28 cellular contexts compared by ENCODE assay signal in the genomic region with DNA sequence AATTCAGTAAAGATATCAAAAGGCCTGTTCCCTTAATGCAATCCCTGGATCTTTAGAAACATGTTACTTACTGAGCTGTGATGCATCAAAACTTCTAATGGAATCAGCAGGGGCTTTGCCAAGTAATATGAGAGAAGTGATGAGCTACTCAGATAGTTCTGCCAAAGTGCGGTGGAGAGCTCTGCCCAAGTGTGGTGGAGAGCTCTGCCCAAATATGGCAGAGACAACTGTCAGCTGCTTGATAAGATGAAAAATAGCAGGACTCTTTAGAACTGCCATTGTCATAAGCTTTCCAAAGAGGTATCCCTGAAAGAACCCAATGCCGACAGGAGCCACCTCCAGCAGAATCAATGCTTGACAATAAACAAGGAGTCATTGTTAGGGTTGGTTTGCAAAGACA.
DNase-seq lines count a peak whose midpoint lies in the region; ATAC-seq and TF ChIP-seq lines count a peak whose summit lies in the region.
"Had no signal": no experiment of that assay in that cellular context is flagged by ENCODE, and none has a peak within 500 bp of the region (broad histone marks: within the 10 kb centered on the region; RNA-seq: fewer than 3 reads in every experiment).

No MANE protein-coding gene starts in this region.

- no peak overlapping the region for H3K4me3 ChIP-seq in A673 (ENCODE audit: low read depth, low read length, poor library complexity, severe bottlenecking)
- H3K4me3 ChIP-seq in GM23248, result no peak overlapping the region
- no peak overlapping the region for H3K4me3 ChIP-seq in Panc1 (ENCODE audit: low read depth in 2 of 2, low read length in 2 of 2)
- no peak overlapping the region for H3K4me3 ChIP-seq in fibroblast of mammary gland (ENCODE audit: control insufficient read depth, low read depth, low read length)
- no peak overlapping the region for H3K4me3 ChIP-seq in transverse colon
- H3K4me3 ChIP-seq in HAP-1, result no peak overlapping the region
- H3K4me3 ChIP-seq: A549, dorsolateral prefrontal cortex, hepatocyte, SK-N-MC, smooth muscle cell, suprapubic skin, vagina had no signal

- no peak overlapping the region for H3K4me3 Mint-ChIP-seq in activated CD4-positive, alpha-beta T cell treated with anti-CD3 and anti-CD28 coated beads for 36 hours
- H3K4me3 Mint-ChIP-seq: activated naive CD8-positive, alpha-beta T cell; naive B cell; T-helper 2 cell treated with Interferon-gamma antibody and Interleukin-4, amounts not matched to agents 5 μg/mL and 100 μg/mL, for 36 hours had no signal

- peaks cover 20% of the 10 kb centered on the region for H3K4me1 Mint-ChIP-seq in activated CD4-positive, alpha-beta T cell treated with anti-CD3 and anti-CD28 coated beads for 36 hours

- H3K27me3 ChIP-seq in A673 (replicated peaks; ENCODE audit: insufficient read depth, low read depth, low read length, poor library complexity) (no peaks in the 10 kb centered on the region), GM23248 (replicated peaks; ENCODE audit: insufficient read depth) (no peaks in the 10 kb centered on the region), Panc1 (ENCODE audit: control insufficient read depth, insufficient read depth, low read length) (no peaks in the 10 kb centered on the region), transverse colon (no peaks in the 10 kb centered on the region), HAP-1 (ENCODE audit: low read depth) (no peaks in the 10 kb centered on the region)
- H3K27me3 ChIP-seq: dorsolateral prefrontal cortex, hepatocyte, suprapubic skin, vagina had no signal

- H3K36me3 Mint-ChIP-seq in activated CD4-positive, alpha-beta T cell treated with anti-CD3 and anti-CD28 coated beads for 36 hours (ENCODE audit: low read depth), result no peaks in the 10 kb centered on the region
- H3K36me3 Mint-ChIP-seq: activated naive CD8-positive, alpha-beta T cell; naive B cell had no signal

- 0 out of 2 replicates have a peak, but pooled peaks cover under 1% of the 10 kb centered on the region for H3F3A ChIP-seq in GM23248 (ENCODE audit: insufficient read depth)

- no peaks in the 10 kb centered on the region for H3K27me3 Mint-ChIP-seq in activated CD4-positive, alpha-beta T cell treated with anti-CD3 and anti-CD28 coated beads for 36 hours
- H3K27me3 Mint-ChIP-seq: activated naive CD8-positive, alpha-beta T cell; naive B cell had no signal

- H3K27ac ChIP-seq in A673 (ENCODE audit: low read depth, low read length, poor library complexity, severe bottlenecking) (no peak overlapping the region), GM23248 (no peak overlapping the region), Panc1 (ENCODE audit: low read length) (peak overlapping the region; percentile 84), transverse colon (no peak overlapping the region)
- H3K27ac ChIP-seq: C4-2B, dorsolateral prefrontal cortex, hepatocyte, SK-N-MC, suprapubic skin, vagina had no signal

- POLR2A ChIA-PET in A673 (lab: Charles Lee; ENCODE audit: low non-redundant PET) (no interaction called here), Panc1 (lab: Charles Lee) (no interaction called here)
- POLR2A ChIA-PET in activated CD4-positive, alpha-beta T cell treated with anti-CD3 and anti-CD28 coated beads for 36 hours (lab: Charles Lee), result no interaction called here

- no peaks in the 10 kb centered on the region for H3K9me2 ChIP-seq in GM23248 (ENCODE audit: insufficient read depth)

- no peak overlapping the region for H3K9ac ChIP-seq in GM23248

- no peak overlapping the region for H3K4me2 ChIP-seq in GM23248 (ENCODE audit: unreplicated experiment)
- H3K4me2 ChIP-seq: A549, hepatocyte, smooth muscle cell had no signal

- ATAC-seq in Panc1 (no peak), GM21723 (IDR thresholded peaks at IDR 0.05; ENCODE audit: unreplicated experiment) (no peak)
- no peak for ATAC-seq in activated CD4-positive, alpha-beta T cell treated with anti-CD3 and anti-CD28 coated beads for 36 hours
- ATAC-seq: A549 had no signal

- no peaks in the 10 kb centered on the region for H3K9me3 Mint-ChIP-seq in activated CD4-positive, alpha-beta T cell treated with anti-CD3 and anti-CD28 coated beads for 36 hours (ENCODE audit: low read depth)

- H4K20me1 ChIP-seq in GM23248 (ENCODE audit: insufficient read depth), result no peaks in the 10 kb centered on the region

- H3K4me1 ChIP-seq in A673 (ENCODE audit: insufficient read depth, low read length, poor library complexity, severe bottlenecking) (peaks cover 18% of the 10 kb centered on the region), GM23248 (ENCODE audit: insufficient read depth) (peaks cover 19% of the 10 kb centered on the region), Panc1 (ENCODE audit: control insufficient read depth, insufficient read depth, low read length) (peaks cover 19% of the 10 kb centered on the region), transverse colon (peaks cover 0 to 7% (median 0%) of the 10 kb centered on the region in 4 donors), HAP-1 (no peaks in the 10 kb centered on the region)
- H3K4me1 ChIP-seq: vagina had no signal

- TF ChIP-seq EP300 in transverse colon (IDR thresholded peaks at IDR 0.05; ENCODE audit: low read depth), result no peak

- H3K79me2 ChIP-seq in GM23248 (ENCODE audit: insufficient read depth), result no peaks in the 10 kb centered on the region
- H3K79me2 ChIP-seq: hepatocyte had no signal

- CTCF ChIA-PET in A673 (lab: Charles Lee), result no interaction called here
- CTCF ChIA-PET in Panc1 (lab: Charles Lee), result no interaction called here
- CTCF ChIA-PET in activated CD4-positive, alpha-beta T cell treated with anti-CD3 and anti-CD28 coated beads for 36 hours (lab: Charles Lee), result interaction anchor here (0.6 to 1.3 kb wide), 4 partner anchors 32 to 171 kb away, joined by 3 read pairs; no protein-coding TSS in a partner anchor

- in situ Hi-C loops in GM23248 (cut with MboI), result no loop called here
- in situ Hi-C loops in Panc1 (cut with HindIII; ENCODE audit: low pct_unique_long_range_greater_than_20kb, low sequenced_read_pairs), result no loop called here
- in situ Hi-C loops in transverse colon (cut with MboI; ENCODE audit: low pct_ligation_motif_present in 1 of 4, low pct_unique_long_range_greater_than_20kb in 1 of 4, low sequenced_read_pairs in 3 of 4), result no loop called here
- in situ Hi-C loops in HAP-1 (cut with MboI; ENCODE audit: low sequenced_read_pairs), result no loop called here

- WGBS in GM23248 (ENCODE audit: low coverage in 1 of 2, low lambda C conversion rate in 2 of 2, missing lambda C conversion rate in 2 of 2), 2 experiments, result 73 to 81% methylated on average over 2 of the region's 2 CpGs
- 86 to 100% methylated on average over 2 of the region's 2 CpGs for WGBS in transverse colon (ENCODE audit: low coverage in 1 of 2), 2 donors

- no peak for TF ChIP-seq CTCF in A673 (conservative IDR thresholded peaks at IDR 0.05; ENCODE audit: low read depth, low read length)
- no peak for TF ChIP-seq CTCF in Panc1 (IDR thresholded peaks at IDR 0.05)
- TF ChIP-seq CTCF in fibroblast of mammary gland (conservative IDR thresholded peaks at IDR 0.05; ENCODE audit: control insufficient read depth, insufficient read depth, low read depth, low read length), result no peak
- TF ChIP-seq CTCF in transverse colon (IDR thresholded peaks at IDR 0.05), result no peak

- intact Hi-C loops in A673 (cut with micrococcal nuclease; ENCODE audit: unreplicated experiment) (no loop called here), Panc1 (cut with micrococcal nuclease; ENCODE audit: unreplicated experiment) (no loop called here), transverse colon (cut with DNase I; ENCODE audit: low total_unique reads) (no loop called here)
- intact Hi-C loops in activated CD4-positive, alpha-beta T cell treated with anti-CD3 and anti-CD28 coated beads for 36 hours (cut with DNase I, micrococcal nuclease), result no loop called here

- TF ChIP-seq POLR2A in transverse colon (IDR thresholded peaks at IDR 0.05), result no peak

- no peak overlapping the region for H2AFZ ChIP-seq in GM23248
- H2AFZ ChIP-seq: hepatocyte had no signal

- H3K36me3 ChIP-seq in A673 (ENCODE audit: insufficient read depth, low read length, poor library complexity, severe bottlenecking) (no peaks in the 10 kb centered on the region), GM23248 (ENCODE audit: low read depth) (no peaks in the 10 kb centered on the region), Panc1 (ENCODE audit: control insufficient read depth, insufficient read depth, low read length) (no peaks in the 10 kb centered on the region), transverse colon (no peaks in the 10 kb centered on the region), HAP-1 (replicated peaks) (no peaks in the 10 kb centered on the region)
- H3K36me3 ChIP-seq: suprapubic skin, vagina had no signal

- H3K9me3 ChIP-seq in A673 (ENCODE audit: low read depth, low read length, poor library complexity, severe bottlenecking) (no peaks in the 10 kb centered on the region), GM23248 (ENCODE audit: low read depth) (no peaks in the 10 kb centered on the region), Panc1 (ENCODE audit: control insufficient read depth, insufficient read depth, low read depth, low read length) (no peaks in the 10 kb centered on the region), transverse colon (no peaks in the 10 kb centered on the region), HAP-1 (no peaks in the 10 kb centered on the region)
- H3K9me3 ChIP-seq: A549, suprapubic skin, vagina had no signal

- DNase-seq in A673 (ENCODE audit: low spot score) (peak; percentile 39), GM23248 (peak; percentile 70), Panc1 (ENCODE audit: low read depth, low spot score) (no peak), fibroblast of mammary gland (ENCODE audit: low read depth) (peak; percentile 66), transverse colon (no peak), HAP-1 (ENCODE audit: low spot score in 2 of 2) (no peak)
- DNase-seq in activated CD4-positive, alpha-beta T cell treated with anti-CD3 and anti-CD28 coated beads for 36 hours, result no peak
- DNase-seq: activated CD4-positive, alpha-beta T cell treated with anti-CD3 and anti-CD28 coated beads, Interleukin-2, amount 50 U/mL, for 48 hours; activated CD4-positive, CD25-positive, alpha-beta regulatory T cell; activated CD8-positive, alpha-beta memory T cell treated with anti-CD3 and anti-CD28 coated beads, Interleukin-2, amount 50 U/mL, for 4 hours; dorsolateral prefrontal cortex; mesendoderm; MM.1S; naive B cell; NCI-H1436; NCI-H2107; NCI-H524 treated with DMSO at 0.1 percent for 48 hours; RPMI8226 had no signal

- no peak overlapping the region for H3K27ac Mint-ChIP-seq in activated CD4-positive, alpha-beta T cell treated with anti-CD3 and anti-CD28 coated beads for 36 hours
- H3K27ac Mint-ChIP-seq: activated naive CD8-positive, alpha-beta T cell; naive B cell; T-helper 2 cell treated with Interferon-gamma antibody and Interleukin-4, amounts not matched to agents 5 μg/mL and 100 μg/mL, for 36 hours had no signal

- BruUV-seq in A673 (replicated peaks; lab: Mats Ljungman, UMichigan) (no TSS peak), Panc1 (replicated peaks; lab: Mats Ljungman, UMichigan) (no TSS peak)

Comparison
In these comparisons a context has a peak if more than half of its experiments do, and no peak if none do; other contexts are left out.
1. DNase-seq: peak in A673 (single experiment), GM23248 (single experiment) and fibroblast of mammary gland (single experiment); none in Panc1 (single experiment), activated CD4-positive, alpha-beta T cell treated with anti-CD3 and anti-CD28 coated beads for 36 hours (single experiment), transverse colon (single experiment) and HAP-1 (0 of 2).